Comparison of ENCODE assay signal across 28 cellular contexts in the genomic region with DNA sequence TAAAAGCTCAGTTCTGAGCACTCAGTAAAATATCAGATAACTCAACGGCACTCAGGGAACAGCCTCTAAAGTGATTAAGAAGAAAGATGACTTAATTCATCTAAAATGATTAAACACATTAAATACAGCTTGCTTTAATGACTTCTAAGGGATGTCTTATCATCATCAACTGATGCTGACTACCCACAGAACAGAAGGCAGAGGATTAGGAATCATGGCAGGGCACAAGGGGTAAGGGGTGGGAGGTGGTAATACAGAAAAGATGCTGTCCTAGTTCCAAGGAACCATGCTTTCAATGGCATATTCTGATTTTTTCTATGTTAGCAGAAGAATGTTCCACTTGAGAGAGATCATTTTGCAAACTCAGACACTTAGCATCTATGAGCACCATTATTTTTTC.
"Had no signal": no experiment of that assay in that cellular context is flagged by ENCODE, and none has a peak within 500 bp of the region (broad histone marks: within the 10 kb centered on the region; RNA-seq: fewer than 3 reads in every experiment).

No MANE protein-coding gene starts in this region.

- H3K36me3 Mint-ChIP-seq: naive thymus-derived CD4-positive, alpha-beta T cell had no signal

- H3K4me1 Mint-ChIP-seq: naive thymus-derived CD4-positive, alpha-beta T cell had no signal

- H3K27me3 ChIP-seq: colonic mucosa, esophagus muscularis mucosa, foreskin keratinocyte, gastroesophageal sphincter, heart left ventricle, hepatocyte, left lung, right atrium auricular region, stomach, testis, tibial artery had no signal

- H3K4me1 ChIP-seq: colonic mucosa, testis had no signal

- H3K9me3 ChIP-seq: colonic mucosa, esophagus muscularis mucosa, gastroesophageal sphincter, heart left ventricle, left lung, prostate gland, right atrium auricular region, stomach, testis, tibial artery had no signal

- H3K27ac Mint-ChIP-seq: dendritic cell treated with granulocyte-macrophage colony-stimulating factor and Interleukin-4, amounts not matched to agents 40 ng/mL and 50 ng/mL, for 4 days; naive thymus-derived CD4-positive, alpha-beta T cell; nephron; type B pancreatic cell had no signal

- H3K9me3 Mint-ChIP-seq: dendritic cell treated with granulocyte-macrophage colony-stimulating factor and Interleukin-4, amounts not matched to agents 40 ng/mL and 50 ng/mL, for 4 days; naive thymus-derived CD4-positive, alpha-beta T cell; nephron; type B pancreatic cell had no signal

- H3K4me2 ChIP-seq: hepatocyte, smooth muscle cell had no signal

- H2AFZ ChIP-seq: hepatocyte had no signal

- H3K4me3 Mint-ChIP-seq: dendritic cell treated with granulocyte-macrophage colony-stimulating factor and Interleukin-4, amounts not matched to agents 40 ng/mL and 50 ng/mL, for 4 days; naive thymus-derived CD4-positive, alpha-beta T cell; nephron; type B pancreatic cell had no signal

- DNase-seq: colonic mucosa; effector CD8-positive, alpha-beta T cell; foreskin keratinocyte; heart left ventricle; left cardiac atrium; left lung; mesenchymal stem cell; midbrain; naive thymus-derived CD4-positive, alpha-beta T cell; nucleus accumbens; stimulated activated CD4-positive, alpha-beta T cell treated with anti-CD3 and anti-CD28 coated beads, Interleukin-12 subunit alpha, Interleukin-12 subunit beta, amount 100 ng/mL, for 4 hours; stimulated activated CD4-positive, alpha-beta T cell treated with anti-CD3 and anti-CD28 coated beads, Interleukin-1b, Interleukin-23, amount 100 ng/mL, for 48 hours; stimulated activated CD4-positive, alpha-beta T cell treated with anti-CD3 and anti-CD28 coated beads, Interleukin-4, amount 100 ng/mL, for 1 hour; stimulated activated CD8-positive, alpha-beta memory T cell treated with anti-CD3 and anti-CD28 coated beads, Interleukin-4, amount 100 ng/mL, for 48 hours; stimulated activated naive CD4-positive, alpha-beta T cell treated with Interleukin-2 at 50 U/mL for 16 hours; stomach; testis; tibial artery had no signal

- H3K27me3 Mint-ChIP-seq: dendritic cell treated with granulocyte-macrophage colony-stimulating factor and Interleukin-4, amounts not matched to agents 40 ng/mL and 50 ng/mL, for 4 days; type B pancreatic cell had no signal

- H3K27ac ChIP-seq: colonic mucosa, esophagus muscularis mucosa, foreskin keratinocyte, gastroesophageal sphincter, heart left ventricle, hepatocyte, left lung, prostate gland, right atrium auricular region, stomach, testis, tibial artery had no signal

- ATAC-seq: foreskin keratinocyte; gastroesophageal sphincter; heart left ventricle; left cardiac atrium; left lung; naive thymus-derived CD4-positive, alpha-beta T cell; sciatic nerve had no signal

- H3K36me3 ChIP-seq: prostate gland had no signal

- H3K4me3 ChIP-seq: colonic mucosa, esophagus muscularis mucosa, gastroesophageal sphincter, heart left ventricle, hepatocyte, left lung, prostate gland, right atrium auricular region, smooth muscle cell, stomach, testis, tibial artery had no signal
